ENCODE assay signal across 19 cellular contexts in genomic region chrX:17549005-17549685, GRCh38.
A peak's percentile ranks its signal among the peaks of the same experiment; 100 is the strongest.
DNase-seq lines count a peak whose midpoint lies in the region; ATAC-seq, FAIRE-seq and TF ChIP-seq lines count a peak whose summit lies in the region.
"Had no signal": no experiment of that assay in that cellular context is flagged by ENCODE, and none has a peak within 500 bp of the region (broad histone marks: within the 10 kb centered on the region; RNA-seq: fewer than 3 reads in every experiment).

No MANE protein-coding gene starts in this region.

- FAIRE-seq in GM12878 (lab: Jason Lieb, UNC) (no peak), pancreas (lab: Jason Lieb, UNC) (no peak)

- RAD21 ChIA-PET in GM12878 (lab: Charles Lee; ENCODE audit: unreplicated experiment): no interaction called here

- CTCF ChIA-PET in GM12878 (lab: Yijun Ruan, JAX): interaction anchor here (1.3 kb wide), 1 partner anchor 307 kb away, joined by 3 read pairs; no protein-coding TSS in a partner anchor

- H3K36me3 ChIP-seq in GM12878 (ENCODE audit: control insufficient read depth in 2 of 2, insufficient read depth in 2 of 2, low read length in 1 of 2) (no peaks in the 10 kb centered on the region), neural cell (ENCODE audit: insufficient read depth, low read length) (no peaks in the 10 kb centered on the region), pancreas (no peaks in the 10 kb centered on the region), left lung (no peaks in the 10 kb centered on the region)

- TF ChIP-seq EP300 in GM12878 (IDR thresholded peaks at IDR 0.05; ENCODE audit: borderline replicate concordance in 1 of 2, control insufficient read depth in 1 of 2, low read depth in 2 of 2, low read length in 2 of 2): no peak
- TF ChIP-seq EP300 in neural cell (conservative IDR thresholded peaks at IDR 0.05; ENCODE audit: poor library complexity, severe bottlenecking): no peak

- BruUV-seq in GM12878 (replicated peaks; lab: Mats Ljungman, UMichigan): no TSS peak

- H3K9ac ChIP-seq in GM12878 (ENCODE audit: control insufficient read depth, insufficient read depth, low read length) (no peak overlapping the region), neural cell (ENCODE audit: low read length) (peak overlapping the region; percentile 16)

- in situ Hi-C loops in GM12878 (cut with MboI): no loop called here

- no peak for TF ChIP-seq POLR2A in GM12878 (IDR thresholded peaks at IDR 0.05; ENCODE audit: low read depth, low read length)

- H3K27me3 ChIP-seq in GM12878 (replicated peaks in 1 of 2; ENCODE audit: control insufficient read depth in 2 of 2, insufficient read depth in 2 of 2, low read length in 1 of 2) (peaks cover 0 to 2% of the 10 kb centered on the region in 2 experiments; a peak in 1 of 4 replicates), neural cell (ENCODE audit: insufficient read depth, low read depth, low read length) (no peaks in the 10 kb centered on the region), pancreas (peaks cover 0 to 8% (median 0%) of the 10 kb centered on the region in 4 donors), left lung (no peaks in the 10 kb centered on the region)

- no peaks in the 10 kb centered on the region for H3K9me2 ChIP-seq in neural cell (ENCODE audit: insufficient read depth, low read length)

- H3K4me2 ChIP-seq in GM12878 (ENCODE audit: control insufficient read depth, insufficient read depth) (no peak overlapping the region; the same call in 1 of the 2 replicates), neural cell (ENCODE audit: low read length) (no peak overlapping the region)

- SMC1A ChIA-PET in GM12878 (lab: Charles Lee; ENCODE audit: uncharacterized antibody, unreplicated experiment): interaction anchor here (1.2 kb wide), 1 partner anchor 42 kb away, joined by 3 read pairs; no protein-coding TSS in a partner anchor

- 33% methylated on average over 6 of the region's 6 CpGs for WGBS in GM12878 (ENCODE audit: insufficient coverage, insufficient replicate concordance, low lambda C conversion rate, missing lambda C conversion rate)
- WGBS in pancreas, 2 donors: 64 to 85% methylated on average over 6 of the region's 6 CpGs

- intact Hi-C loops in GM12878 (cut with micrococcal nuclease; ENCODE audit: unreplicated experiment): no loop called here
- intact Hi-C loops in pancreas (cut with DNase I): no loop called here
- intact Hi-C loops in left lung (cut with DNase I): no loop called here

- H2AFZ ChIP-seq in GM12878 (ENCODE audit: control insufficient read depth, low read depth, low read length) (peak overlapping the region; percentile 12; the same call in 1 of the 2 replicates), neural cell (ENCODE audit: low read depth, low read length) (no peak overlapping the region)

- H3K79me2 ChIP-seq in GM12878 (ENCODE audit: control insufficient read depth, insufficient read depth, low read length): no peaks in the 10 kb centered on the region
- no peaks in the 10 kb centered on the region for H3K79me2 ChIP-seq in neural cell (replicated peaks; ENCODE audit: insufficient read depth, low read length)

- no peaks in the 10 kb centered on the region for H3F3A ChIP-seq in neural cell (ENCODE audit: insufficient read depth, low read length, poor library complexity, severe bottlenecking)

- POLR2A ChIA-PET in GM12878 (lab: Charles Lee): no interaction called here

- peak in 2 of 3 experiments; percentile 39 to 47 for DNase-seq in NCI-H1417 (lab: John Stamatoyannopoulos, UW)
- DNase-seq in NCI-H1417 treated with DMSO at 0.1 percent for 48 hours (lab: John Stamatoyannopoulos, UW): no peak
- peak; percentile 37 for DNase-seq in MV-4-11 (lab: John Stamatoyannopoulos, UW)
- DNase-seq in GM12878 (ENCODE audit: low read depth, low spot score): no peak
- no peak for DNase-seq in pancreas
- no peak for DNase-seq in left lung
- DNase-seq: activated naive CD4-positive, alpha-beta T cell; CD4-positive, alpha-beta memory T cell; central memory CD4-positive, alpha-beta T cell; HCEC 1CT; left colon; naive thymus-derived CD8-positive, alpha-beta T cell; NCI-H82; SHP77 treated with DMSO at 0.1 percent for 48 hours; T-helper 9 cell had no signal

- H4K20me1 ChIP-seq in GM12878 (ENCODE audit: control insufficient read depth, insufficient read depth) (no peaks in the 10 kb centered on the region), neural cell (ENCODE audit: insufficient read depth) (no peaks in the 10 kb centered on the region)

- H3K27ac ChIP-seq in GM12878 (ENCODE audit: control insufficient read depth, insufficient read depth): peak overlapping the region; percentile 34
- H3K27ac ChIP-seq in neural cell (ENCODE audit: low read length): peak overlapping the region; percentile 8
- no peak overlapping the region for H3K27ac ChIP-seq in pancreas
- no peak overlapping the region for H3K27ac ChIP-seq in left lung
- H3K27ac ChIP-seq: 22Rv1, epithelial cell of prostate had no signal

- H3K9me3 ChIP-seq in GM12878 (replicated peaks; ENCODE audit: control insufficient read depth, insufficient read depth, low read length) (no peaks in the 10 kb centered on the region), neural cell (ENCODE audit: low read length) (no peaks in the 10 kb centered on the region), pancreas (no peaks in the 10 kb centered on the region), left lung (no peaks in the 10 kb centered on the region)

- H3K4me3 ChIP-seq in GM12878 (no peak overlapping the region), neural cell (ENCODE audit: low read length) (peak overlapping the region; percentile 23), pancreas (no peak overlapping the region), left lung (no peak overlapping the region)

- ATAC-seq in GM12878: peak; percentile 50
- no peak for ATAC-seq in pancreas
- no peak for ATAC-seq in left lung
- ATAC-seq in HG02885 (IDR thresholded peaks at IDR 0.05; ENCODE audit: poor library complexity, unreplicated experiment): no peak
- ATAC-seq: left colon; naive thymus-derived CD8-positive, alpha-beta T cell had no signal

- TF ChIP-seq RAD21 in GM12878 (IDR thresholded peaks at IDR 0.05; ENCODE audit: insufficient read depth, low read depth, low read length): no peak
- TF ChIP-seq RAD21 in neural cell (conservative IDR thresholded peaks at IDR 0.05): no peak

- H3K4me1 ChIP-seq in GM12878 (ENCODE audit: control insufficient read depth, insufficient read depth, low read length) (0 out of 2 replicates have a peak, but pooled peaks cover 5% of the 10 kb centered on the region), pancreas (peaks cover 0 to 5% (median 0%) of the 10 kb centered on the region in 3 donors), left lung (no peaks in the 10 kb centered on the region)

- no peak for TF ChIP-seq CTCF in GM12878 (IDR thresholded peaks at IDR 0.05 in 2 of 3, conservative IDR thresholded peaks at IDR 0.05 in 1 of 3; ENCODE audit: control insufficient read depth in 2 of 3, extremely low read depth in 1 of 3, insufficient read depth in 1 of 3, low read depth in 3 of 3, low read length in 3 of 3)
- TF ChIP-seq CTCF in neural cell (IDR thresholded peaks at IDR 0.05; ENCODE audit: poor library complexity, severe bottlenecking): no peak
- no peak for TF ChIP-seq CTCF in pancreas (IDR thresholded peaks at IDR 0.05)
- no peak for TF ChIP-seq CTCF in left lung (IDR thresholded peaks at IDR 0.05)

TF ChIP-seq in GM12878, 131 proteins besides CTCF, POLR2A, EP300 and RAD21:
- TF ChIP-seq ZNF384 (IDR thresholded peaks at IDR 0.05; ENCODE audit: borderline replicate concordance, low read depth, low read length): peak; percentile 53; the same call in 1 of the 2 replicates
- TF ChIP-seq, protein P1, sequence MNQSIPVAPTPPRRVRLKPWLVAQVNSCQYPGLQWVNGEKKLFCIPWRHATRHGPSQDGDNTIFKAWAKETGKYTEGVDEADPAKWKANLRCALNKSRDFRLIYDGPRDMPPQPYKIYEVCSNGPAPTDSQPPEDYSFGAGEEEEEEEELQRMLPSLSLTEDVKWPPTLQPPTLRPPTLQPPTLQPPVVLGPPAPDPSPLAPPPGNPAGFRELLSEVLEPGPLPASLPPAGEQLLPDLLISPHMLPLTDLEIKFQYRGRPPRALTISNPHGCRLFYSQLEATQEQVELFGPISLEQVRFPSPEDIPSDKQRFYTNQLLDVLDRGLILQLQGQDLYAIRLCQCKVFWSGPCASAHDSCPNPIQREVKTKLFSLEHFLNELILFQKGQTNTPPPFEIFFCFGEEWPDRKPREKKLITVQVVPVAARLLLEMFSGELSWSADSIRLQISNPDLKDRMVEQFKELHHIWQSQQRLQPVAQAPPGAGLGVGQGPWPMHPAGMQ (IDR thresholded peaks at IDR 0.05; ENCODE audit: borderline replicate concordance): no peak

TF ChIP-seq in neural cell, 6 proteins besides CTCF, POLR2A, EP300 and RAD21:
- TF ChIP-seq POLR2AphosphoS5 (IDR thresholded peaks at IDR 0.05) (no peak), TAF1 (IDR thresholded peaks at IDR 0.05; ENCODE audit: low read depth) (no peak), EZH2 (IDR thresholded peaks at IDR 0.05; ENCODE audit: borderline replicate concordance, insufficient read depth, low read length, poor library complexity, severe bottlenecking) (no peak), MXI1 (conservative IDR thresholded peaks at IDR 0.05; ENCODE audit: poor library complexity, severe bottlenecking) (no peak), SMC3 (conservative IDR thresholded peaks at IDR 0.05; ENCODE audit: poor library complexity) (no peak)
- TF ChIP-seq, protein P2, sequence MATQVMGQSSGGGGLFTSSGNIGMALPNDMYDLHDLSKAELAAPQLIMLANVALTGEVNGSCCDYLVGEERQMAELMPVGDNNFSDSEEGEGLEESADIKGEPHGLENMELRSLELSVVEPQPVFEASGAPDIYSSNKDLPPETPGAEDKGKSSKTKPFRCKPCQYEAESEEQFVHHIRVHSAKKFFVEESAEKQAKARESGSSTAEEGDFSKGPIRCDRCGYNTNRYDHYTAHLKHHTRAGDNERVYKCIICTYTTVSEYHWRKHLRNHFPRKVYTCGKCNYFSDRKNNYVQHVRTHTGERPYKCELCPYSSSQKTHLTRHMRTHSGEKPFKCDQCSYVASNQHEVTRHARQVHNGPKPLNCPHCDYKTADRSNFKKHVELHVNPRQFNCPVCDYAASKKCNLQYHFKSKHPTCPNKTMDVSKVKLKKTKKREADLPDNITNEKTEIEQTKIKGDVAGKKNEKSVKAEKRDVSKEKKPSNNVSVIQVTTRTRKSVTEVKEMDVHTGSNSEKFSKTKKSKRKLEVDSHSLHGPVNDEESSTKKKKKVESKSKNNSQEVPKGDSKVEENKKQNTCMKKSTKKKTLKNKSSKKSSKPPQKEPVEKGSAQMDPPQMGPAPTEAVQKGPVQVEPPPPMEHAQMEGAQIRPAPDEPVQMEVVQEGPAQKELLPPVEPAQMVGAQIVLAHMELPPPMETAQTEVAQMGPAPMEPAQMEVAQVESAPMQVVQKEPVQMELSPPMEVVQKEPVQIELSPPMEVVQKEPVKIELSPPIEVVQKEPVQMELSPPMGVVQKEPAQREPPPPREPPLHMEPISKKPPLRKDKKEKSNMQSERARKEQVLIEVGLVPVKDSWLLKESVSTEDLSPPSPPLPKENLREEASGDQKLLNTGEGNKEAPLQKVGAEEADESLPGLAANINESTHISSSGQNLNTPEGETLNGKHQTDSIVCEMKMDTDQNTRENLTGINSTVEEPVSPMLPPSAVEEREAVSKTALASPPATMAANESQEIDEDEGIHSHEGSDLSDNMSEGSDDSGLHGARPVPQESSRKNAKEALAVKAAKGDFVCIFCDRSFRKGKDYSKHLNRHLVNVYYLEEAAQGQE (IDR thresholded peaks at IDR 0.05; ENCODE audit: borderline replicate concordance): no peak

Comparison
In these comparisons a context has a peak if more than half of its experiments do, and no peak if none do; other contexts are left out.
1. DNase-seq: peak in NCI-H1417 (2 of 3) and MV-4-11 (single experiment); none in NCI-H1417 treated with DMSO at 0.1 percent for 48 hours (single experiment), GM12878 (single experiment), pancreas (0 of 6) and left lung (0 of 2).
2. H3K27ac ChIP-seq: peak in GM12878 (single experiment) and neural cell (single experiment); none in pancreas (0 of 4) and left lung (0 of 2).